Comparison of ENCODE assay signal across 24 cellular contexts in genomic region chr12:114769634-114770033, GRCh38.
DNase-seq lines count a peak whose midpoint lies in the region; TF ChIP-seq lines count a peak whose summit lies in the region.
"Had no signal": no experiment of that assay in that cellular context is flagged by ENCODE, and none has a peak within 500 bp of the region (broad histone marks: within the 10 kb centered on the region; RNA-seq: fewer than 3 reads in every experiment).

No MANE protein-coding gene starts in this region.

- H3K36me3 Mint-ChIP-seq in CD14-positive monocyte (peaks cover 2 to 12% of the 10 kb centered on the region in 2 donors), nephron (ENCODE audit: low read depth) (no peaks in the 10 kb centered on the region)
- H3K36me3 Mint-ChIP-seq: activated naive CD4-positive, alpha-beta T cell treated with anti-CD3 and anti-CD28 coated beads, Interleukin-2, amount 10 ng/mL, durations not matched to agents 7 days and 5 days; immature natural killer cell had no signal

- no peak for DNase-seq in CD14-positive monocyte (ENCODE audit: low spot score)
- peak; percentile 93 for DNase-seq in RPMI7951 (ENCODE audit: low read depth)
- DNase-seq in foreskin fibroblast: peak; percentile 70 to 88
- no peak for DNase-seq in NCI-H2107 (lab: John Stamatoyannopoulos, UW)
- DNase-seq in COLO829 (ENCODE audit: low spot score): no peak
- no peak for DNase-seq in activated T-cell treated with anti-CD3 and anti-CD28 coated beads, Interleukin-2, amount 50 U/mL, for 1 hour
- no peak for DNase-seq in effector CD4-positive, alpha-beta T cell
- DNase-seq: activated CD4-positive, alpha-beta T cell treated with anti-CD3 and anti-CD28 coated beads, Interleukin-2, amount 50 U/mL, for 48 hours; activated naive CD4-positive, alpha-beta T cell treated with anti-CD3 and anti-CD28 coated beads, Interleukin-2, amount 10 ng/mL, durations not matched to agents 7 days and 5 days; amygdala; brain microvascular endothelial cell; immature natural killer cell; left lung; NCI-H1105 treated with DMSO at 0.1 percent for 48 hours; NCI-H187 treated with DMSO at 0.1 percent for 48 hours; NCI-H2171 treated with DMSO at 0.1 percent for 48 hours; NCI-H510A treated with DMSO at 0.1 percent for 48 hours; right cardiac atrium; stimulated activated CD8-positive, alpha-beta memory T cell treated with anti-CD3 and anti-CD28 coated beads, Interleukin-4, amount 100 ng/mL, for 48 hours; stimulated activated naive CD8-positive, alpha-beta T cell treated with anti-CD3 and anti-CD28 coated beads, Interleukin-15, amount 100 ng/mL, for 72 hours; T-helper 2 cell had no signal

- H3K4me3 Mint-ChIP-seq in CD14-positive monocyte (no peak overlapping the region), nephron (no peak overlapping the region)
- H3K4me3 Mint-ChIP-seq: activated naive CD4-positive, alpha-beta T cell treated with anti-CD3 and anti-CD28 coated beads, Interleukin-2, amount 10 ng/mL, durations not matched to agents 7 days and 5 days; activated T-helper 1 cell treated with anti-CD3 and anti-CD28 coated beads, Interleukin-12 subunit alpha, Interleukin-12 subunit beta, Interleukin-2, Interleukin-4 antibody, amounts not matched to agents 30 ng/mL and 10 ng/mL and 1 ng/mL, durations not matched to agents 14 hours and 24 hours and 36 hours; immature natural killer cell; stimulated activated naive CD8-positive, alpha-beta T cell treated with anti-CD3 and anti-CD28 coated beads, Interleukin-15, amount 100 ng/mL, for 72 hours had no signal

- H3K4me1 Mint-ChIP-seq in CD14-positive monocyte: peaks cover 13% of the 10 kb centered on the region
- H3K4me1 Mint-ChIP-seq in nephron: peaks cover 35% of the 10 kb centered on the region
- H3K4me1 Mint-ChIP-seq: activated naive CD4-positive, alpha-beta T cell treated with anti-CD3 and anti-CD28 coated beads, Interleukin-2, amount 10 ng/mL, durations not matched to agents 7 days and 5 days; immature natural killer cell; stimulated activated naive CD8-positive, alpha-beta T cell treated with anti-CD3 and anti-CD28 coated beads, Interleukin-15, amount 100 ng/mL, for 72 hours had no signal

- TF ChIP-seq CTCF in CD14-positive monocyte (IDR thresholded peaks at IDR 0.05): no peak
- no peak for TF ChIP-seq CTCF in foreskin fibroblast (IDR thresholded peaks at IDR 0.05; ENCODE audit: low read depth, low read length)
- no peak for TF ChIP-seq CTCF in nephron (IDR thresholded peaks at IDR 0.05; ENCODE audit: unreplicated experiment in 3 of 3)

- no peak overlapping the region for H3K4me3 ChIP-seq in foreskin fibroblast (ENCODE audit: low read depth in 1 of 2, low read length in 2 of 2)
- H3K4me3 ChIP-seq: left lung, thyroid gland had no signal

- intact Hi-C loops in CD14-positive monocyte (cut with micrococcal nuclease): no loop called here

- H3K27me3 Mint-ChIP-seq in CD14-positive monocyte (ENCODE audit: low read depth in 3 of 3) (peaks cover 1 to 4% (median 3%) of the 10 kb centered on the region in 3 donors), nephron (ENCODE audit: low read depth) (no peaks in the 10 kb centered on the region)
- H3K27me3 Mint-ChIP-seq: activated naive CD4-positive, alpha-beta T cell treated with anti-CD3 and anti-CD28 coated beads, Interleukin-2, amount 10 ng/mL, durations not matched to agents 7 days and 5 days; stimulated activated naive CD8-positive, alpha-beta T cell treated with anti-CD3 and anti-CD28 coated beads, Interleukin-15, amount 100 ng/mL, for 72 hours had no signal

- H3K27ac Mint-ChIP-seq in CD14-positive monocyte (peak overlapping the region in 6 of 7 donors; percentile 35 to 100 (median 77)), nephron (peak overlapping the region; percentile 75 to 77 (median 75))
- H3K27ac Mint-ChIP-seq: activated naive CD4-positive, alpha-beta T cell treated with anti-CD3 and anti-CD28 coated beads, Interleukin-2, amount 10 ng/mL, durations not matched to agents 7 days and 5 days; activated T-helper 1 cell treated with anti-CD3 and anti-CD28 coated beads, Interleukin-12 subunit alpha, Interleukin-12 subunit beta, Interleukin-2, Interleukin-4 antibody, amounts not matched to agents 30 ng/mL and 10 ng/mL and 1 ng/mL, durations not matched to agents 14 hours and 24 hours and 36 hours; immature natural killer cell had no signal

- peaks cover 0 to 7% (median 2%) of the 10 kb centered on the region in 7 donors for H3K9me3 Mint-ChIP-seq in CD14-positive monocyte
- H3K9me3 Mint-ChIP-seq in nephron: peaks cover 5% of the 10 kb centered on the region
- H3K9me3 Mint-ChIP-seq: stimulated activated naive CD8-positive, alpha-beta T cell treated with anti-CD3 and anti-CD28 coated beads, Interleukin-15, amount 100 ng/mL, for 72 hours had no signal

Comparison
In these comparisons a context has a peak if more than half of its experiments do, and no peak if none do; other contexts are left out.
1. DNase-seq: peak in RPMI7951 (single experiment) and foreskin fibroblast (2 of 2); none in CD14-positive monocyte (single experiment), NCI-H2107 (single experiment), COLO829 (single experiment), activated T-cell treated with anti-CD3 and anti-CD28 coated beads, Interleukin-2, amount 50 U/mL, for 1 hour (single experiment) and effector CD4-positive, alpha-beta T cell (single experiment).